10 cellular contexts compared by ENCODE assay signal in the genomic region with DNA sequence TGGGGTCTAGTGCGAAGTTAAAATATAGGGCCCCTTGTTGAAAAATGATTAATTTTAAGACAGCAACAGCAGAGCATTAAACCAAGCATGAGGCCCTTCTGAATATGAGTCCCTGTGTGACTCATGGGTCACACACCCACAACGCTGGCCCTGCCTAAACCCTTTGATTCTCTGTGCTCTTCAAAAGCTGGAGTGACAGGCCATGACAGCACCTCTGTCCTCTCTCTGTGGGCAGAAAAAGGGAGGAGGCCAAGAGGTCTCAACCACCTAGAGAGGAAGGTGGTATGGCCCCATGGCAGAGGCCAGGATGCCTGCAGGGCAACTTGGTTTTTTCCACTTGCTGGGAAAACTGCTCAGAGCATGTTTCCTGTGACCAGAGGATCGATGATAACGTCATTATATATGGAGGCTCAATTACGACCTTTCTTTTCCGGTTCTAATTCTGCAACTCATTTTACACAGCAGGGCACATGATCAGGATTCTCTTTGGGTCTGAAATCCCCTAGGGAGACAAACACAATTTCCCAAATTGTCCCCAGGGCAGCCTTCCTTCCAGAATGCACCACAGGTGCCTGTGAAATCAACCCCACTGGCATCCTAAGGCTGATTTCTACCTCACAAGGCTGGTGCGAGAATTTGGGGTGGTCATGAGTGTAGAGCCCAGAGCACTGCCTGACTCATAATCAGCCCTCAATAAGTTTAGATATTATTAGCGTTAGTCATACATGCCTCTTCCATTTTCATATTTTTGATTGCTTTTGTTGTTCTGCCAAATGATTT.
A peak's percentile ranks its signal among the peaks of the same experiment; 100 is the strongest.
DNase-seq lines count a peak whose midpoint lies in the region; ATAC-seq and TF ChIP-seq lines count a peak whose summit lies in the region.
"Had no signal": no experiment of that assay in that cellular context is flagged by ENCODE, and none has a peak within 500 bp of the region (broad histone marks: within the 10 kb centered on the region; RNA-seq: fewer than 3 reads in every experiment).

No MANE protein-coding gene starts in this region.

- no peaks in the 10 kb centered on the region for H3K9me3 ChIP-seq in CD8-positive, alpha-beta memory T cell (ENCODE audit: low read length)
- H3K9me3 ChIP-seq in trophoblast cell (ENCODE audit: insufficient read depth, low read depth, low read length) (no peaks in the 10 kb centered on the region), upper lobe of right lung (no peaks in the 10 kb centered on the region)

- H3K27ac ChIP-seq in CD8-positive, alpha-beta memory T cell (ENCODE audit: low read depth, low read length): no peak overlapping the region
- H3K27ac ChIP-seq in trophoblast cell (ENCODE audit: low read depth, low read length) (no peak overlapping the region), upper lobe of right lung (no peak overlapping the region)

- ATAC-seq in HG03108 (IDR thresholded peaks at IDR 0.05; ENCODE audit: unreplicated experiment): peak; percentile 32
- ATAC-seq in upper lobe of right lung: no peak

- H3K4me1 ChIP-seq in CD8-positive, alpha-beta memory T cell (ENCODE audit: insufficient read depth, low read length): no peaks in the 10 kb centered on the region
- H3K4me1 ChIP-seq in trophoblast cell (ENCODE audit: control insufficient read depth in 1 of 2, insufficient read depth in 2 of 2, low read length in 2 of 2) (peaks cover 6 to 9% of the 10 kb centered on the region in 2 experiments), upper lobe of right lung (no peaks in the 10 kb centered on the region)

- no peak overlapping the region for H3K4me2 ChIP-seq in trophoblast cell (ENCODE audit: low read length)

- peak overlapping the region; percentile 79 for H2BK120ac ChIP-seq in trophoblast cell (ENCODE audit: insufficient read depth, low read length, poor library complexity)

- H4K91ac ChIP-seq in trophoblast cell (ENCODE audit: low read depth, low read length): peak overlapping the region; percentile 94

- H3K27ac Mint-ChIP-seq in CD8-positive, alpha-beta memory T cell: peak overlapping the region in 6 of 8 donors; percentile 18 to 63 (median 54)
- H3K27ac Mint-ChIP-seq: dendritic cell treated with granulocyte-macrophage colony-stimulating factor and Interleukin-4, amounts not matched to agents 40 ng/mL and 50 ng/mL, for 4 days had no signal

- TF ChIP-seq CTCF in upper lobe of right lung (IDR thresholded peaks at IDR 0.05): no peak

- H3K4ac ChIP-seq in trophoblast cell (ENCODE audit: low read depth, low read length): no peak overlapping the region

- no peak overlapping the region for H3K4me3 ChIP-seq in CD8-positive, alpha-beta memory T cell (ENCODE audit: low read length)
- no peak overlapping the region for H3K4me3 ChIP-seq in trophoblast cell (ENCODE audit: low read depth, low read length)
- H3K4me3 ChIP-seq in upper lobe of right lung: no peak overlapping the region

- peaks cover 12 to 16% (median 12%) of the 10 kb centered on the region in 3 donors for H3K4me1 Mint-ChIP-seq in CD8-positive, alpha-beta memory T cell

- intact Hi-C loops in upper lobe of right lung (cut with DNase I): no loop called here

- H3K36me3 ChIP-seq in CD8-positive, alpha-beta memory T cell (ENCODE audit: insufficient read depth, low read length): no peaks in the 10 kb centered on the region
- H3K36me3 ChIP-seq in trophoblast cell (ENCODE audit: control insufficient read depth in 1 of 2, insufficient read depth in 2 of 2, low read length in 2 of 2): no peaks in the 10 kb centered on the region
- H3K36me3 ChIP-seq in upper lobe of right lung: no peaks in the 10 kb centered on the region

- peak overlapping the region; percentile 35 for H3K14ac ChIP-seq in trophoblast cell (ENCODE audit: low read length)

- H4K12ac ChIP-seq in trophoblast cell (ENCODE audit: low read depth, low read length): no peak overlapping the region

- no peaks in the 10 kb centered on the region for H3K36me3 Mint-ChIP-seq in CD8-positive, alpha-beta memory T cell

- H2AFZ ChIP-seq in trophoblast cell (ENCODE audit: insufficient read depth, low read length, poor library complexity): no peak overlapping the region

- peak overlapping the region; percentile 61 for H4K8ac ChIP-seq in trophoblast cell (ENCODE audit: low read depth, low read length)

- H3K27me3 ChIP-seq in CD8-positive, alpha-beta memory T cell (ENCODE audit: insufficient read depth, low read length, poor library complexity, severe bottlenecking): no peaks in the 10 kb centered on the region
- H3K27me3 ChIP-seq in trophoblast cell (ENCODE audit: insufficient read depth, low read length): no peaks in the 10 kb centered on the region
- H3K27me3 ChIP-seq in upper lobe of right lung: no peaks in the 10 kb centered on the region

- H3K23ac ChIP-seq in trophoblast cell (ENCODE audit: low read length): no peak overlapping the region

- peak overlapping the region; percentile 54 for H3K18ac ChIP-seq in trophoblast cell (ENCODE audit: low read length)

- peak overlapping the region; percentile 54 for H2AK5ac ChIP-seq in trophoblast cell (ENCODE audit: low read length)

- peak overlapping the region; percentile 75 for H2BK12ac ChIP-seq in trophoblast cell (ENCODE audit: low read length)

- DNase-seq in CD8-positive, alpha-beta memory T cell: no peak
- DNase-seq in activated naive CD4-positive, alpha-beta T cell treated with anti-CD3 and anti-CD28 coated beads, Interleukin-2, amount 50 U/mL, for 16 hours: peak; percentile 27
- DNase-seq in trophoblast cell (peak; percentile 37 to 61), DMS 273 treated with DMSO at 0.1 percent for 48 hours (lab: John Stamatoyannopoulos, UW) (no peak), midbrain (lab: John Stamatoyannopoulos, UW) (no peak), upper lobe of right lung (no peak), NOMO-1 (lab: John Stamatoyannopoulos, UW; ENCODE audit: unreplicated experiment in 2 of 2) (no peak)
- DNase-seq: NCI-H526 had no signal

- H3K9ac ChIP-seq in trophoblast cell (ENCODE audit: low read length): no peak overlapping the region

- H3K79me1 ChIP-seq in trophoblast cell (ENCODE audit: low read length): peaks cover 16% of the 10 kb centered on the region

- peak overlapping the region in 2 of 7 donors; percentile 10 to 40 for H3K4me3 Mint-ChIP-seq in CD8-positive, alpha-beta memory T cell
- H3K4me3 Mint-ChIP-seq: dendritic cell treated with granulocyte-macrophage colony-stimulating factor and Interleukin-4, amounts not matched to agents 40 ng/mL and 50 ng/mL, for 4 days had no signal

- POLR2A ChIA-PET in CD8-positive, alpha-beta memory T cell (lab: Charles Lee): interaction anchor here (0.6 kb wide), 1 partner anchor 142 kb away, joined by 3 read pairs; no protein-coding TSS in a partner anchor

- no CpG with 5 or more reads among the region's 8 CpGs for WGBS in trophoblast cell (ENCODE audit: extremely low coverage, insufficient coverage, insufficient read length)

- CTCF ChIA-PET in CD8-positive, alpha-beta memory T cell (lab: Charles Lee): no interaction called here

- no peaks in the 10 kb centered on the region for H3K79me2 ChIP-seq in trophoblast cell (ENCODE audit: control insufficient read depth, insufficient read depth, low read length, poor library complexity)

- no peaks in the 10 kb centered on the region for H3K27me3 Mint-ChIP-seq in CD8-positive, alpha-beta memory T cell

- no peak overlapping the region for H2BK5ac ChIP-seq in trophoblast cell (ENCODE audit: low read depth, low read length, poor library complexity)

- no peaks in the 10 kb centered on the region for H3K9me3 Mint-ChIP-seq in CD8-positive, alpha-beta memory T cell
- H3K9me3 Mint-ChIP-seq: dendritic cell treated with granulocyte-macrophage colony-stimulating factor and Interleukin-4, amounts not matched to agents 40 ng/mL and 50 ng/mL, for 4 days had no signal

Comparison
In these comparisons a context has a peak if more than half of its experiments do, and no peak if none do; other contexts are left out.
1. DNase-seq: peak in activated naive CD4-positive, alpha-beta T cell treated with anti-CD3 and anti-CD28 coated beads, Interleukin-2, amount 50 U/mL, for 16 hours (single experiment) and trophoblast cell (2 of 2); none in CD8-positive, alpha-beta memory T cell (0 of 5), DMS 273 treated with DMSO at 0.1 percent for 48 hours (single experiment), midbrain (single experiment), upper lobe of right lung (single experiment) and NOMO-1 (0 of 2).